In genomic region chr4:932713-933070, GRCh38 we compare ENCODE assay signal across 6 cellular contexts. TPM values are rescaled to one million over a fixed set of nuclear protein-coding genes. Genes with fewer than 3 reads are reported as not detected.
DNase-seq lines count a peak whose midpoint lies in the region; ATAC-seq and TF ChIP-seq lines count a peak whose summit lies in the region.

No MANE protein-coding gene starts in this region.

- no peak for TF ChIP-seq CTCF in omental fat pad (IDR thresholded peaks at IDR 0.05)

- CTCF ChIA-PET in activated naive CD4-positive, alpha-beta T cell treated with anti-CD3 and anti-CD28 coated beads, Interleukin-2, amount 10 ng/mL, durations not matched to agents 7 days and 5 days (lab: Charles Lee) = interaction anchor here (1.2 to 1.4 kb wide), 2 partner anchors 52 to 190 kb away, joined by 3 to 4 read pairs; no protein-coding TSS in a partner anchor

- no peak for ATAC-seq in central memory CD8-positive, alpha-beta T cell (replicated peaks; ENCODE audit: extremely low read depth, poor library complexity, severe bottlenecking)
- ATAC-seq in omental fat pad (ENCODE audit: low FRiP score) (peak; percentile 37), GM18520 (IDR thresholded peaks at IDR 0.05; ENCODE audit: unreplicated experiment) (no peak)

- H3K27me3 Mint-ChIP-seq in activated naive CD4-positive, alpha-beta T cell treated with anti-CD3 and anti-CD28 coated beads, Interleukin-2, amount 10 ng/mL, durations not matched to agents 7 days and 5 days = no peaks in the 10 kb centered on the region
- no peaks in the 10 kb centered on the region for H3K27me3 Mint-ChIP-seq in central memory CD8-positive, alpha-beta T cell

- H3K9me3 Mint-ChIP-seq in activated naive CD4-positive, alpha-beta T cell treated with anti-CD3 and anti-CD28 coated beads, Interleukin-2, amount 10 ng/mL, durations not matched to agents 7 days and 5 days = no peaks in the 10 kb centered on the region
- H3K9me3 Mint-ChIP-seq in central memory CD8-positive, alpha-beta T cell = no peaks in the 10 kb centered on the region

- peaks cover 10% of the 10 kb centered on the region for H3K36me3 Mint-ChIP-seq in activated naive CD4-positive, alpha-beta T cell treated with anti-CD3 and anti-CD28 coated beads, Interleukin-2, amount 10 ng/mL, durations not matched to agents 7 days and 5 days
- peaks cover 23% of the 10 kb centered on the region for H3K36me3 Mint-ChIP-seq in central memory CD8-positive, alpha-beta T cell (ENCODE audit: insufficient read depth)

- peaks cover 43% of the 10 kb centered on the region for H3K4me1 Mint-ChIP-seq in activated naive CD4-positive, alpha-beta T cell treated with anti-CD3 and anti-CD28 coated beads, Interleukin-2, amount 10 ng/mL, durations not matched to agents 7 days and 5 days
- H3K4me1 Mint-ChIP-seq in central memory CD8-positive, alpha-beta T cell = peaks cover 40% of the 10 kb centered on the region

- peak overlapping the region; percentile 96 for H3K27ac Mint-ChIP-seq in activated naive CD4-positive, alpha-beta T cell treated with anti-CD3 and anti-CD28 coated beads, Interleukin-2, amount 10 ng/mL, durations not matched to agents 7 days and 5 days
- peak overlapping the region; percentile 91 for H3K27ac Mint-ChIP-seq in central memory CD8-positive, alpha-beta T cell (ENCODE audit: low read depth)

- DNase-seq in activated naive CD4-positive, alpha-beta T cell treated with anti-CD3 and anti-CD28 coated beads, Interleukin-2, amount 10 ng/mL, durations not matched to agents 7 days and 5 days = no peak
- DNase-seq in activated naive CD4-positive, alpha-beta T cell treated with anti-CD3 and anti-CD28 coated beads, Interleukin-2, amount 50 U/mL, for 16 hours = no peak
- no peak for DNase-seq in central memory CD8-positive, alpha-beta T cell (ENCODE audit: low spot score in 2 of 2)
- no peak for DNase-seq in omental fat pad (ENCODE audit: low spot score)
- DNase-seq in NCI-H1436 treated with DMSO at 0.1 percent for 48 hours (lab: John Stamatoyannopoulos, UW) = no peak

- H3K4me3 Mint-ChIP-seq in activated naive CD4-positive, alpha-beta T cell treated with anti-CD3 and anti-CD28 coated beads, Interleukin-2, amount 10 ng/mL, durations not matched to agents 7 days and 5 days = peak overlapping the region; percentile 96
- H3K4me3 Mint-ChIP-seq in central memory CD8-positive, alpha-beta T cell = peak overlapping the region; percentile 93

RNA-seq across cellular contexts. Expression of gene TMEM175, which starts 0.4 kb away (rescaled TPM):
- total RNA-seq in omental fat pad = 10 to 100 TPM; 21.9 to 35.3 (median 23.1) TPM

RNA-seq across cellular contexts. Expression of gene GAK, which starts 0.6 kb away (rescaled TPM):
- total RNA-seq in omental fat pad = 100 to 1,000 TPM in 2 of 4 donors, 10 to 100 TPM in 2; 62.3 to 126 (median 85.4) TPM

RNA-seq across cellular contexts. Expression of gene DGKQ, which starts 40.7 kb away (rescaled TPM):
- total RNA-seq in omental fat pad = 10 to 100 TPM in 1 of 4 donors, 1 to 10 TPM in 3; 4.8 to 10.2 (median 8.1) TPM

RNA-seq across cellular contexts. Expression of gene IDUA, which starts 54.2 kb away (rescaled TPM):
- 10 to 100 TPM; 15.5 to 32.2 (median 16.9) TPM for total RNA-seq in omental fat pad
